Comparison of ENCODE assay signal across 8 cellular contexts in the genomic region with DNA sequence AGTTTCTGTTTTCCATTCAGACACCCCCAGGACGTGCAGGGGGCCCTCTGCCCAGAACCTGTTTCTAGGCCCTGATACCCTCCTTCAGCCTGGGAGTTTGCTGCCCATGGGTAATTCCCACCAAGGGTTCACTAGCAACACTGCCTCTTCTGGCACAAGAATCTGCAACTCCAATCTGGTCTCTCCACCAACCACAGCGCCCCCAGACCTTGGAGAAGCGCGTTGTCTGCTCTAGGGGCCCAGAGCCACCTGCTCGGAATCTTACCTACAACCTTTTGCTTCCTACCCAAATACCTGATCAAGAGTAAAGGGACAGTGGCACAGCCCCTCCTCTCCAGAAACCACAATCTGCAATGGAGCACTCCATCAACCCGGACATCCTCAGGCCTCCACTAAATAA. TPM values are rescaled to one million over a fixed set of nuclear protein-coding genes. Genes with fewer than 3 reads are reported as not detected.
DNase-seq lines count a peak whose midpoint lies in the region; ATAC-seq and TF ChIP-seq lines count a peak whose summit lies in the region.

No MANE protein-coding gene starts in this region.

- intact Hi-C loops in Caco-2 (cut with micrococcal nuclease; ENCODE audit: unreplicated experiment), result loop anchor here (1.0 kb wide), 1 partner anchor 64 kb away; no protein-coding TSS in a partner anchor

- H3K36me3 ChIP-seq in Caco-2 (ENCODE audit: control insufficient read depth, insufficient read depth, low read length) (peaks cover 12% of the 10 kb centered on the region), OCI-LY1 (ENCODE audit: insufficient read depth, low read length) (peaks cover 48% of the 10 kb centered on the region), endodermal cell (ENCODE audit: control insufficient read depth, insufficient read depth, low read length) (peaks cover 30% of the 10 kb centered on the region)

- TF ChIP-seq CTCF in Caco-2 (IDR thresholded peaks at IDR 0.05; ENCODE audit: insufficient read depth in 1 of 2, low read depth in 1 of 2, low read length in 1 of 2, severe bottlenecking in 1 of 2, unreplicated experiment in 1 of 2) (no peak), OCI-LY1 (IDR thresholded peaks at IDR 0.05; ENCODE audit: low read length) (peak; percentile 38; the same call in 1 of the 2 replicates), endodermal cell (conservative IDR thresholded peaks at IDR 0.05) (no peak), osteocyte (IDR thresholded peaks at IDR 0.05) (no peak)

- DNase-seq in Caco-2, result no peak
- DNase-seq in endodermal cell, result no peak
- no peak for DNase-seq in osteocyte (ENCODE audit: extremely low spot score, unreplicated experiment)
- no peak for DNase-seq in amygdala (lab: John Stamatoyannopoulos, UW)
- no peak for DNase-seq in glomerular visceral epithelial cell (ENCODE audit: extremely low spot score)
- no peak for DNase-seq in NCI-H2029 (lab: John Stamatoyannopoulos, UW)

- H3K9me2 ChIP-seq in OCI-LY1 (ENCODE audit: low read depth, low read length), result no peaks in the 10 kb centered on the region

- H2AFZ ChIP-seq in OCI-LY1 (ENCODE audit: low read length), result no peak overlapping the region

- H4K20me1 ChIP-seq in OCI-LY1 (ENCODE audit: insufficient read depth, low read length), result no peaks in the 10 kb centered on the region

- H3F3A ChIP-seq in OCI-LY1 (ENCODE audit: insufficient read depth, low read length), result no peaks in the 10 kb centered on the region

- H3K27ac ChIP-seq in OCI-LY1 (ENCODE audit: low read depth, low read length, poor library complexity, severe bottlenecking) (peak overlapping the region; percentile 58), endodermal cell (ENCODE audit: low read depth, low read length) (no peak overlapping the region)

- POLR2A ChIA-PET in Caco-2 (lab: Charles Lee), result interaction anchor here (0.5 to 1.4 kb wide), 3 partner anchors 96 to 672 kb away, joined by 3 to 9 read pairs (median 7); a partner anchor contains a TSS

- H3K27ac Mint-ChIP-seq in Caco-2 (ENCODE audit: unreplicated experiment) (peak overlapping the region; percentile 92), endodermal cell (peak overlapping the region; percentile 91), osteocyte (ENCODE audit: unreplicated experiment) (peak overlapping the region; percentile 89)

- H3K4me3 ChIP-seq in Caco-2 (ENCODE audit: low read depth, low read length) (peak overlapping the region; percentile 99), OCI-LY1 (ENCODE audit: low read depth, low read length, poor library complexity, severe bottlenecking) (peak overlapping the region; percentile 96), endodermal cell (ENCODE audit: low read length) (peak overlapping the region; percentile 99)

- peak overlapping the region; percentile 89 for H3K9ac ChIP-seq in OCI-LY1 (ENCODE audit: low read length)
- peak overlapping the region; percentile 71 for H3K9ac ChIP-seq in endodermal cell (ENCODE audit: extremely low read depth, low read length, poor library complexity, severe bottlenecking)

- H3K4me1 ChIP-seq in Caco-2 (peaks cover 8% of the 10 kb centered on the region; the same call in 1 of the 2 replicates), OCI-LY1 (ENCODE audit: insufficient read depth, low read length, severe bottlenecking) (peaks cover 13% of the 10 kb centered on the region), endodermal cell (ENCODE audit: control insufficient read depth, insufficient read depth, low read length) (no peaks in the 10 kb centered on the region)

- H3K9me3 ChIP-seq in Caco-2 (peaks cover 2% of the 10 kb centered on the region; the same call in 1 of the 2 replicates), OCI-LY1 (ENCODE audit: low read length) (peaks cover 46% of the 10 kb centered on the region), endodermal cell (ENCODE audit: control insufficient read depth, low read length) (peaks cover 49% of the 10 kb centered on the region)

- 18 to 71% methylated on average over 1 to 6 of the region's 6 CpGs for WGBS in endodermal cell (ENCODE audit: insufficient coverage in 1 of 2, insufficient read length in 1 of 2), 2 experiments

- H3K4me2 ChIP-seq in OCI-LY1 (ENCODE audit: low read length), result peak overlapping the region; percentile 73

- peaks cover 2% of the 10 kb centered on the region for H3K27me3 Mint-ChIP-seq in Caco-2 (ENCODE audit: insufficient read depth, unreplicated experiment)
- peaks cover 25% of the 10 kb centered on the region for H3K27me3 Mint-ChIP-seq in endodermal cell (ENCODE audit: insufficient read depth)
- peaks cover 7% of the 10 kb centered on the region for H3K27me3 Mint-ChIP-seq in osteocyte (ENCODE audit: unreplicated experiment)

- H3K4me1 Mint-ChIP-seq in Caco-2 (ENCODE audit: low read depth, unreplicated experiment) (peaks cover 25% of the 10 kb centered on the region), endodermal cell (peaks cover 13% of the 10 kb centered on the region), osteocyte (ENCODE audit: unreplicated experiment) (peaks cover 25% of the 10 kb centered on the region)

- H3K9me3 Mint-ChIP-seq in Caco-2 (ENCODE audit: unreplicated experiment) (peaks cover 55% of the 10 kb centered on the region), endodermal cell (peaks cover 36% of the 10 kb centered on the region), osteocyte (ENCODE audit: unreplicated experiment) (peaks cover 22% of the 10 kb centered on the region)

- ATAC-seq in HG02571 (IDR thresholded peaks at IDR 0.05; ENCODE audit: unreplicated experiment), result no peak

- H3K4me3 Mint-ChIP-seq in Caco-2 (ENCODE audit: unreplicated experiment) (peak overlapping the region; percentile 98), endodermal cell (peak overlapping the region; percentile 91), osteocyte (ENCODE audit: unreplicated experiment) (peak overlapping the region; percentile 95)

- CTCF ChIA-PET in Caco-2 (lab: Charles Lee), result interaction anchor here (0.6 to 1.3 kb wide), 4 partner anchors 27 to 831 kb away, joined by 3 to 5 read pairs (median 4); no protein-coding TSS in a partner anchor

- H3K36me3 Mint-ChIP-seq in Caco-2 (ENCODE audit: insufficient read depth, unreplicated experiment) (peaks cover 60% of the 10 kb centered on the region), endodermal cell (ENCODE audit: low read depth) (peaks cover 49% of the 10 kb centered on the region), osteocyte (ENCODE audit: unreplicated experiment) (peaks cover 39% of the 10 kb centered on the region)

- H3K79me2 ChIP-seq in OCI-LY1 (ENCODE audit: insufficient read depth, low read length), result peaks cover 20% of the 10 kb centered on the region

- BruUV-seq in Caco-2 (replicated peaks; lab: Mats Ljungman, UMichigan), result TSS peak; percentile 70

- H3K27me3 ChIP-seq in Caco-2 (replicated peaks; ENCODE audit: control insufficient read depth, insufficient read depth, low read length) (no peaks in the 10 kb centered on the region), OCI-LY1 (ENCODE audit: insufficient read depth, low read length) (no peaks in the 10 kb centered on the region; the same call in 1 of the 2 replicates), endodermal cell (ENCODE audit: control insufficient read depth, insufficient read depth, low read length, poor library complexity, severe bottlenecking) (peaks cover 18% of the 10 kb centered on the region)

RNA-seq across cellular contexts. Expression of a gene that starts 0.8 kb away (rescaled TPM):
- 9.1 and 13.3 TPM in 2 replicates for total RNA-seq in Caco-2 (2022)
- total RNA-seq in endodermal cell, result 10 to 100 TPM in 1 of 2 donors, 1 to 10 TPM in 1; 10.0 to 12.9 TPM
- polyA plus RNA-seq in endodermal cell (2013, experiment 1 of 2), result 8.8 TPM
- polyA plus RNA-seq in endodermal cell (2013, experiment 2 of 2), result 8.6 TPM
- total RNA-seq in osteocyte, result 7.0 and 8.9 TPM in 2 replicates

RNA-seq across cellular contexts. Expression of a gene that starts 29.9 kb away (rescaled TPM):
- 0.16 TPM in 1 of 2 replicates, not detected in the other for total RNA-seq in Caco-2 (2022)
- total RNA-seq in endodermal cell, result not detected
- not detected for polyA plus RNA-seq in endodermal cell (2013, experiment 1 of 2)
- polyA plus RNA-seq in endodermal cell (2013, experiment 2 of 2), result not detected
- not detected in 2 replicates for total RNA-seq in osteocyte

RNA-seq across cellular contexts. Expression of a gene that starts 51.3 kb away (rescaled TPM):
- total RNA-seq in Caco-2 (2022) (not detected in 2 replicates), endodermal cell (10 to 100 TPM in 1 of 2 donors, 1 to 10 TPM in 1; 3.1 to 12.1 TPM), osteocyte (4.6 and 4.8 TPM in 2 replicates)
- 8.9 TPM for polyA plus RNA-seq in endodermal cell (2013, experiment 1 of 2)
- polyA plus RNA-seq in endodermal cell (2013, experiment 2 of 2), result 5.3 TPM
